20 cellular contexts compared by ENCODE assay signal in the genomic region with DNA sequence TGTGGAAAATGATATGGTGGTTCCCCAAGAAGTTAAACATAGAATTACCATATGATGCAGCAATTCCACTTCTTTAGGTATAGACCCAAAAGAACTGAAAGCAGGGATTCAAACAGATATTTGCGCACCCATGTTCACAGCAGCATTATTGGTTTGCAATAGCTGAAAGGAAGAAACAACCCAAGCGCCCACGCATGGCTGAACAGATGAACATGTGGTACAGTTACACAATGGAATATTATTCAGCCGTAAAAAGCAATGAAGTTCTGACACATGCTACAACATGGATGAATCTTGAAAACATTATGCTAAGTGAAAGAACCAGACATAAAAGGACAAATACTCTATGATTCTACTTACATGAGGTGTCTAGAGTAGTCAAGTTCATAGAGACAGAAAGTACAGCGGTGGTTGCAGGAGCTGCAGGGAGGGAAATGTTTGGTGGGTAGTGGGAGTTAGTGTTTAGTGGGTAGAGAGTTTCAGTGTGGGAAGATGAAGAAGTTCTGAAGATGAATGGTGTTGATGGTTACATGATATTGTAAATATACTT. TPM values are rescaled to one million over a fixed set of nuclear protein-coding genes. Genes with fewer than 3 reads are reported as not detected.
DNase-seq lines count a peak whose midpoint lies in the region; ATAC-seq, FAIRE-seq and TF ChIP-seq lines count a peak whose summit lies in the region.
"Had no signal": no experiment of that assay in that cellular context is flagged by ENCODE, and none has a peak within 500 bp of the region (broad histone marks: within the 10 kb centered on the region; RNA-seq: fewer than 3 reads in every experiment).

No MANE protein-coding gene starts in this region.

- H3K79me2 ChIP-seq in PC-9 (ENCODE audit: low read depth) (no peaks in the 10 kb centered on the region), MM.1S (ENCODE audit: low read length) (no peaks in the 10 kb centered on the region)

- peak; percentile 11 for DNase-seq in activated CD8-positive, alpha-beta T cell treated with anti-CD3 and anti-CD28 coated beads for 36 hours
- DNase-seq in activated CD8-positive, alpha-beta T cell treated with anti-CD3 and anti-CD28 coated beads, Interleukin-2, amount 10 ng/mL, durations not matched to agents 7 days and 5 days, result no peak
- DNase-seq in PC-9 (no peak), neural crest cell (ENCODE audit: low read depth, low spot score) (no peak), cortex of kidney (lab: John Stamatoyannopoulos, UW) (no peak), MM.1S (no peak), D721Med (ENCODE audit: insufficient read length, low spot score) (no peak)
- DNase-seq in activated naive CD8-positive, alpha-beta T cell treated with anti-CD3 and anti-CD28 coated beads, Interleukin-2, amount 50 U/mL, for 24 hours, result no peak
- DNase-seq: CD4-positive, alpha-beta T cell; GF-D8; Karpas-422; NCI-H1092; NCI-H146; NCI-H2029 treated with DMSO at 0.1 percent for 48 hours; NCI-H2171; NCI-H526 had no signal

- no peak overlapping the region for H3K4me3 ChIP-seq in PC-9
- no peak overlapping the region for H3K4me3 ChIP-seq in MM.1S (ENCODE audit: low read length)
- H3K4me3 ChIP-seq: A549, GM23338 had no signal

- BruUV-seq in PC-9 (replicated peaks; lab: Mats Ljungman, UMichigan), result no TSS peak

- H3K27me3 ChIP-seq in PC-9 (ENCODE audit: insufficient read depth, low read depth) (no peaks in the 10 kb centered on the region), MM.1S (replicated peaks; ENCODE audit: insufficient read depth, low read length) (no peaks in the 10 kb centered on the region)

- no peak for FAIRE-seq in D721Med (lab: Jason Lieb, UNC)
- FAIRE-seq: A549 had no signal

- no peaks in the 10 kb centered on the region for H3K27me3 Mint-ChIP-seq in activated CD8-positive, alpha-beta T cell treated with anti-CD3 and anti-CD28 coated beads for 36 hours
- H3K27me3 Mint-ChIP-seq in activated CD8-positive, alpha-beta T cell treated with anti-CD3 and anti-CD28 coated beads, Interleukin-2, amount 10 ng/mL, durations not matched to agents 7 days and 5 days (ENCODE audit: low read depth), result no peaks in the 10 kb centered on the region
- H3K27me3 Mint-ChIP-seq in activated naive CD8-positive, alpha-beta T cell treated with anti-CD3 and anti-CD28 coated beads, Interleukin-2, amount 50 U/mL, for 24 hours, result no peaks in the 10 kb centered on the region
- H3K27me3 Mint-ChIP-seq in neural crest cell (ENCODE audit: low read depth), result no peaks in the 10 kb centered on the region
- H3K27me3 Mint-ChIP-seq: CD4-positive, alpha-beta T cell had no signal

- H3K4me2 ChIP-seq in PC-9, result peak overlapping the region; percentile 78; the same call in 1 of the 2 replicates
- H3K4me2 ChIP-seq in MM.1S (ENCODE audit: low read depth, low read length), result no peak overlapping the region
- H3K4me2 ChIP-seq: A549, GM23338 had no signal

- H3K9me2 ChIP-seq in PC-9 (ENCODE audit: insufficient read depth), result no peaks in the 10 kb centered on the region
- no peaks in the 10 kb centered on the region for H3K9me2 ChIP-seq in MM.1S (replicated peaks; ENCODE audit: insufficient read depth, low read length)

- H3K4me1 Mint-ChIP-seq in activated CD8-positive, alpha-beta T cell treated with anti-CD3 and anti-CD28 coated beads for 36 hours (ENCODE audit: low read depth), result peaks cover 4% of the 10 kb centered on the region
- H3K4me1 Mint-ChIP-seq in activated CD8-positive, alpha-beta T cell treated with anti-CD3 and anti-CD28 coated beads, Interleukin-2, amount 10 ng/mL, durations not matched to agents 7 days and 5 days (ENCODE audit: low read depth), result no peaks in the 10 kb centered on the region
- H3K4me1 Mint-ChIP-seq in activated naive CD8-positive, alpha-beta T cell treated with anti-CD3 and anti-CD28 coated beads, Interleukin-2, amount 50 U/mL, for 24 hours, result peaks cover 6% of the 10 kb centered on the region
- H3K4me1 Mint-ChIP-seq in neural crest cell, result no peaks in the 10 kb centered on the region
- H3K4me1 Mint-ChIP-seq: IgD-negative memory B cell had no signal

- no peak for ATAC-seq in activated CD8-positive, alpha-beta T cell treated with anti-CD3 and anti-CD28 coated beads for 36 hours
- no peak for ATAC-seq in activated CD8-positive, alpha-beta T cell treated with anti-CD3 and anti-CD28 coated beads, Interleukin-2, amount 10 ng/mL, durations not matched to agents 7 days and 5 days
- peak; percentile 45 for ATAC-seq in activated naive CD8-positive, alpha-beta T cell treated with anti-CD3 and anti-CD28 coated beads, Interleukin-2, amount 50 U/mL, for 24 hours
- ATAC-seq: A549, GM23338, Panc1 had no signal

- intact Hi-C loops in activated CD8-positive, alpha-beta T cell treated with anti-CD3 and anti-CD28 coated beads for 36 hours (cut with micrococcal nuclease), result no loop called here
- intact Hi-C loops in PC-9 (cut with micrococcal nuclease; ENCODE audit: unreplicated experiment), result loop anchor here (5.0 kb wide), 1 partner anchor 41 kb away; no protein-coding TSS in a partner anchor

- H3K27ac Mint-ChIP-seq in activated CD8-positive, alpha-beta T cell treated with anti-CD3 and anti-CD28 coated beads for 36 hours, result no peak overlapping the region
- H3K27ac Mint-ChIP-seq in activated CD8-positive, alpha-beta T cell treated with anti-CD3 and anti-CD28 coated beads, Interleukin-2, amount 10 ng/mL, durations not matched to agents 7 days and 5 days, result no peak overlapping the region
- peak overlapping the region; percentile 24 for H3K27ac Mint-ChIP-seq in activated naive CD8-positive, alpha-beta T cell treated with anti-CD3 and anti-CD28 coated beads, Interleukin-2, amount 50 U/mL, for 24 hours
- H3K27ac Mint-ChIP-seq in neural crest cell (ENCODE audit: unreplicated experiment), result peak overlapping the region; percentile 8
- H3K27ac Mint-ChIP-seq: CD4-positive, alpha-beta T cell; GM23338; IgD-negative memory B cell had no signal

- H4K20me1 ChIP-seq in PC-9 (ENCODE audit: insufficient read depth) (no peaks in the 10 kb centered on the region), MM.1S (ENCODE audit: insufficient read depth, low read length) (no peaks in the 10 kb centered on the region)

- TF ChIP-seq CTCF in activated CD8-positive, alpha-beta T cell treated with anti-CD3 and anti-CD28 coated beads for 36 hours (IDR thresholded peaks at IDR 0.05), result no peak
- TF ChIP-seq CTCF in PC-9 (conservative IDR thresholded peaks at IDR 0.05) (no peak), neural crest cell (conservative IDR thresholded peaks at IDR 0.05) (no peak), MM.1S (IDR thresholded peaks at IDR 0.05; ENCODE audit: low read length) (no peak), D721Med (IDR thresholded peaks at IDR 0.05; ENCODE audit: insufficient read depth, missing control alignments) (no peak)

- no peak overlapping the region for H3K4me3 Mint-ChIP-seq in activated CD8-positive, alpha-beta T cell treated with anti-CD3 and anti-CD28 coated beads for 36 hours
- no peak overlapping the region for H3K4me3 Mint-ChIP-seq in activated CD8-positive, alpha-beta T cell treated with anti-CD3 and anti-CD28 coated beads, Interleukin-2, amount 10 ng/mL, durations not matched to agents 7 days and 5 days
- no peak overlapping the region for H3K4me3 Mint-ChIP-seq in activated naive CD8-positive, alpha-beta T cell treated with anti-CD3 and anti-CD28 coated beads, Interleukin-2, amount 50 U/mL, for 24 hours
- no peak overlapping the region for H3K4me3 Mint-ChIP-seq in neural crest cell
- H3K4me3 Mint-ChIP-seq: CD4-positive, alpha-beta T cell; GM23338; IgD-negative memory B cell had no signal

- H3K27ac ChIP-seq in PC-9 (peak overlapping the region; percentile 95), MM.1S (ENCODE audit: low read length) (no peak overlapping the region)
- H3K27ac ChIP-seq: A549 had no signal

- no peaks in the 10 kb centered on the region for H3K36me3 Mint-ChIP-seq in activated CD8-positive, alpha-beta T cell treated with anti-CD3 and anti-CD28 coated beads for 36 hours (ENCODE audit: low read depth)
- no peaks in the 10 kb centered on the region for H3K36me3 Mint-ChIP-seq in activated CD8-positive, alpha-beta T cell treated with anti-CD3 and anti-CD28 coated beads, Interleukin-2, amount 10 ng/mL, durations not matched to agents 7 days and 5 days (ENCODE audit: low read depth)
- no peaks in the 10 kb centered on the region for H3K36me3 Mint-ChIP-seq in activated naive CD8-positive, alpha-beta T cell treated with anti-CD3 and anti-CD28 coated beads, Interleukin-2, amount 50 U/mL, for 24 hours (ENCODE audit: low read depth)
- no peaks in the 10 kb centered on the region for H3K36me3 Mint-ChIP-seq in neural crest cell (ENCODE audit: low read depth)

- no peak overlapping the region for H3K9ac ChIP-seq in MM.1S (ENCODE audit: low read length)

- H3K4me1 ChIP-seq in PC-9 (replicated peaks; ENCODE audit: insufficient read depth) (peaks cover 39% of the 10 kb centered on the region), MM.1S (ENCODE audit: low read length) (no peaks in the 10 kb centered on the region)
- H3K4me1 ChIP-seq: A549 had no signal

- H3F3A ChIP-seq in PC-9 (ENCODE audit: insufficient read depth, low read depth) (peaks cover 28% of the 10 kb centered on the region), MM.1S (ENCODE audit: insufficient read depth, low read length) (no peaks in the 10 kb centered on the region)

- CTCF ChIA-PET in activated CD8-positive, alpha-beta T cell treated with anti-CD3 and anti-CD28 coated beads for 36 hours (lab: Charles Lee), result no interaction called here
- CTCF ChIA-PET in activated CD8-positive, alpha-beta T cell treated with anti-CD3 and anti-CD28 coated beads, Interleukin-2, amount 10 ng/mL, durations not matched to agents 7 days and 5 days (lab: Charles Lee), result no interaction called here
- CTCF ChIA-PET in PC-9 (lab: Charles Lee), result no interaction called here

- H3K9me3 Mint-ChIP-seq in activated CD8-positive, alpha-beta T cell treated with anti-CD3 and anti-CD28 coated beads for 36 hours, result no peaks in the 10 kb centered on the region
- H3K9me3 Mint-ChIP-seq in activated CD8-positive, alpha-beta T cell treated with anti-CD3 and anti-CD28 coated beads, Interleukin-2, amount 10 ng/mL, durations not matched to agents 7 days and 5 days (ENCODE audit: insufficient read depth), result no peaks in the 10 kb centered on the region
- no peaks in the 10 kb centered on the region for H3K9me3 Mint-ChIP-seq in activated naive CD8-positive, alpha-beta T cell treated with anti-CD3 and anti-CD28 coated beads, Interleukin-2, amount 50 U/mL, for 24 hours
- H3K9me3 Mint-ChIP-seq in neural crest cell, result peaks cover 2% of the 10 kb centered on the region
- H3K9me3 Mint-ChIP-seq: CD4-positive, alpha-beta T cell; GM23338; IgD-negative memory B cell had no signal

- POLR2A ChIA-PET in activated CD8-positive, alpha-beta T cell treated with anti-CD3 and anti-CD28 coated beads for 36 hours (lab: Charles Lee), result interaction anchor here (0.6 to 0.8 kb wide), 2 partner anchors 24 to 45 kb away, joined by 3 read pairs; no protein-coding TSS in a partner anchor
- POLR2A ChIA-PET in activated CD8-positive, alpha-beta T cell treated with anti-CD3 and anti-CD28 coated beads, Interleukin-2, amount 10 ng/mL, durations not matched to agents 7 days and 5 days (lab: Charles Lee), result interaction anchor here (0.6 kb wide), 1 partner anchor 72 kb away, joined by 3 read pairs; no protein-coding TSS in a partner anchor
- POLR2A ChIA-PET in PC-9 (lab: Charles Lee; ENCODE audit: unreplicated experiment), result no interaction called here

- H3K36me3 ChIP-seq in PC-9 (ENCODE audit: low read depth) (no peaks in the 10 kb centered on the region), MM.1S (replicated peaks; ENCODE audit: insufficient read depth, low read length) (no peaks in the 10 kb centered on the region)

- H2AFZ ChIP-seq in PC-9 (no peak overlapping the region; the same call in 1 of the 2 replicates), MM.1S (ENCODE audit: low read length) (no peak overlapping the region)
- H2AFZ ChIP-seq: GM23338 had no signal

- H3K9me3 ChIP-seq in PC-9 (ENCODE audit: insufficient read depth, low read depth), result no peaks in the 10 kb centered on the region
- H3K9me3 ChIP-seq in MM.1S (replicated peaks; ENCODE audit: insufficient read depth, low read length), result no peaks in the 10 kb centered on the region
- H3K9me3 ChIP-seq: A549 had no signal

RNA-seq across cellular contexts. Expression of a gene that starts 26.7 kb away (rescaled TPM):
- total RNA-seq in activated CD8-positive, alpha-beta T cell treated with anti-CD3 and anti-CD28 coated beads for 36 hours, result under 1 TPM; 0.65 to 0.76 TPM
- total RNA-seq in activated CD8-positive, alpha-beta T cell treated with anti-CD3 and anti-CD28 coated beads, Interleukin-2, amount 10 ng/mL, durations not matched to agents 7 days and 5 days, result under 1 TPM; 0.74 to 0.78 TPM
- total RNA-seq in PC-9 (2021) (0.30 and 0.48 TPM in 2 replicates), neural crest cell (1.2 and 1.7 TPM in 2 replicates)

Comparison
In these comparisons a context has a peak if more than half of its experiments do, and no peak if none do; other contexts are left out.
1. H3K27ac Mint-ChIP-seq: peak in activated naive CD8-positive, alpha-beta T cell treated with anti-CD3 and anti-CD28 coated beads, Interleukin-2, amount 50 U/mL, for 24 hours (single experiment) and neural crest cell (single experiment); none in activated CD8-positive, alpha-beta T cell treated with anti-CD3 and anti-CD28 coated beads for 36 hours (single experiment) and activated CD8-positive, alpha-beta T cell treated with anti-CD3 and anti-CD28 coated beads, Interleukin-2, amount 10 ng/mL, durations not matched to agents 7 days and 5 days (single experiment).